35 cellular contexts compared by ENCODE assay signal in the genomic region with DNA sequence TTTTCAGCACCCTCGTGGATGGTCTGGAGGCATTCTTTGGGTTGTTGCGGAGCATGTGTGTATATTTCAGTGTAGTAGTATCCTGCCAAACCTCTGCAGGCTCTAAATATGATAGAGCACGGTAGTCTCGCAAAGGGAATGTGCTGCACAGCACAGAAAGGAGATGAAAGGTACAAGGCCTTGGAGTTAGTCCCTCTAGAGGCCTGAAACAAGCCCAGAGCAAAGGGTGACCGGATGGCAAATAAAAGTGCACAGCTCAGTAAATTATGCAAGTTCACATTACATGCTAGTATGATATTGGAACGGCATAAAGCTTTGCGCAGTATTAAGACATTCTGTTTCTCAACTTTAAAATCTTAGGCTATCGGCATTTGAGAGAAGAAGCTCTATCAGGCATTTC.
"Had no signal": no experiment of that assay in that cellular context is flagged by ENCODE, and none has a peak within 500 bp of the region (broad histone marks: within the 10 kb centered on the region; RNA-seq: fewer than 3 reads in every experiment).

No MANE protein-coding gene starts in this region.

- H3K27me3 ChIP-seq: adrenal gland, breast epithelium, cardiac muscle cell, colonic mucosa, esophagus squamous epithelium, gastroesophageal sphincter had no signal

- DNase-seq: activated CD4-positive, alpha-beta memory T cell treated with anti-CD3 and anti-CD28 coated beads for 36 hours; activated CD4-positive, alpha-beta T cell treated with anti-CD3 and anti-CD28 coated beads for 36 hours; activated CD4-positive, alpha-beta T cell treated with anti-CD3 and anti-CD28 coated beads, Interleukin-2, amount 10 ng/mL, durations not matched to agents 24 days and 14 days; activated CD4-positive, CD25-positive, alpha-beta regulatory T cell; activated CD4-positive, CD25-positive, alpha-beta regulatory T cell treated with anti-CD3 and anti-CD28 coated beads, Interleukin-2, amount 50 U/mL, for 72 hours; activated CD8-positive, alpha-beta memory T cell treated with anti-CD3 and anti-CD28 coated beads, Interleukin-2, amount 10 ng/mL, durations not matched to agents 7 days and 5 days; activated CD8-positive, alpha-beta memory T cell treated with anti-CD3 and anti-CD28 coated beads, Interleukin-2, amount 50 U/mL, for 4 hours; activated CD8-positive, alpha-beta T cell treated with anti-CD3 and anti-CD28 coated beads, Interleukin-2, amount 10 ng/mL, durations not matched to agents 7 days and 5 days; activated effector memory CD4-positive, alpha-beta T cell treated with anti-CD3 and anti-CD28 coated beads, Interleukin-2, amount 50 U/mL, for 16 hours; activated naive CD4-positive, alpha-beta T cell treated with anti-CD3 and anti-CD28 coated beads for 36 hours; activated naive CD8-positive, alpha-beta T cell treated with anti-CD3 and anti-CD28 coated beads for 36 hours; activated naive CD8-positive, alpha-beta T cell treated with anti-CD3 and anti-CD28 coated beads, Interleukin-2, amount 50 U/mL, for 24 hours; activated T-cell treated with anti-CD3 and anti-CD28 coated beads, Interleukin-2, amount 50 U/mL, for 1 hour; activated T-cell treated with anti-CD3 and anti-CD28 coated beads, Interleukin-2, amount 50 U/mL, for 48 hours; adrenal gland; amygdala; aorta; central memory CD4-positive, alpha-beta T cell; cerebellar nuclear complex; colonic mucosa; effector CD8-positive, alpha-beta T cell; esophagus squamous epithelium; foreskin melanocyte; T-cell; T1000 had no signal

- H3K4me1 Mint-ChIP-seq: activated CD4-positive, alpha-beta T cell treated with anti-CD3 and anti-CD28 coated beads for 36 hours; activated CD4-positive, alpha-beta T cell treated with anti-CD3 and anti-CD28 coated beads, Interleukin-2, amount 10 ng/mL, durations not matched to agents 24 days and 14 days; activated CD8-positive, alpha-beta memory T cell treated with anti-CD3 and anti-CD28 coated beads, Interleukin-2, amount 10 ng/mL, durations not matched to agents 7 days and 5 days; activated naive CD4-positive, alpha-beta T cell treated with anti-CD3 and anti-CD28 coated beads, Interleukin-2, amount 50 U/mL, for 24 hours; activated naive CD8-positive, alpha-beta T cell treated with anti-CD3 and anti-CD28 coated beads for 36 hours; activated naive CD8-positive, alpha-beta T cell treated with anti-CD3 and anti-CD28 coated beads, Interleukin-2, amount 50 U/mL, for 24 hours; T-cell had no signal

- H3K36me3 ChIP-seq: adrenal gland, breast epithelium, cardiac muscle cell, colonic mucosa, esophagus squamous epithelium, gastroesophageal sphincter had no signal

- H3K27me3 Mint-ChIP-seq: activated CD4-positive, alpha-beta T cell treated with anti-CD3 and anti-CD28 coated beads for 36 hours; activated CD4-positive, alpha-beta T cell treated with anti-CD3 and anti-CD28 coated beads, Interleukin-2, amount 10 ng/mL, durations not matched to agents 24 days and 14 days; activated CD8-positive, alpha-beta memory T cell treated with anti-CD3 and anti-CD28 coated beads, Interleukin-2, amount 10 ng/mL, durations not matched to agents 7 days and 5 days; activated naive CD4-positive, alpha-beta T cell treated with anti-CD3 and anti-CD28 coated beads, Interleukin-2, amount 50 U/mL, for 24 hours; activated naive CD8-positive, alpha-beta T cell treated with anti-CD3 and anti-CD28 coated beads for 36 hours; activated naive CD8-positive, alpha-beta T cell treated with anti-CD3 and anti-CD28 coated beads, Interleukin-2, amount 50 U/mL, for 24 hours; T-cell had no signal

- H3K36me3 Mint-ChIP-seq: activated CD8-positive, alpha-beta memory T cell treated with anti-CD3 and anti-CD28 coated beads, Interleukin-2, amount 10 ng/mL, durations not matched to agents 7 days and 5 days; activated naive CD8-positive, alpha-beta T cell treated with anti-CD3 and anti-CD28 coated beads for 36 hours had no signal

- H3K27ac Mint-ChIP-seq: activated CD4-positive, alpha-beta memory T cell treated with anti-CD3 and anti-CD28 coated beads for 36 hours; activated CD4-positive, alpha-beta T cell treated with anti-CD3 and anti-CD28 coated beads for 36 hours; activated CD4-positive, alpha-beta T cell treated with anti-CD3 and anti-CD28 coated beads, Interleukin-2, amount 10 ng/mL, durations not matched to agents 24 days and 14 days; activated CD8-positive, alpha-beta memory T cell treated with anti-CD3 and anti-CD28 coated beads, Interleukin-2, amount 10 ng/mL, durations not matched to agents 7 days and 5 days; activated CD8-positive, alpha-beta T cell treated with anti-CD3 and anti-CD28 coated beads, Interleukin-2, amount 10 ng/mL, durations not matched to agents 7 days and 5 days; activated naive CD4-positive, alpha-beta T cell treated with anti-CD3 and anti-CD28 coated beads for 36 hours; activated naive CD4-positive, alpha-beta T cell treated with anti-CD3 and anti-CD28 coated beads, Interleukin-2, amount 50 U/mL, for 24 hours; activated naive CD8-positive, alpha-beta T cell treated with anti-CD3 and anti-CD28 coated beads for 36 hours; activated naive CD8-positive, alpha-beta T cell treated with anti-CD3 and anti-CD28 coated beads, Interleukin-2, amount 50 U/mL, for 24 hours; activated T-helper 1 cell treated with anti-CD3 and anti-CD28 coated beads, Interleukin-12 subunit alpha, Interleukin-12 subunit beta, Interleukin-2, Interleukin-4 antibody, amounts not matched to agents 30 ng/mL and 10 ng/mL and 1 ng/mL, durations not matched to agents 14 hours and 24 hours and 36 hours; activated T-helper 2 cell treated with anti-CD3 and anti-CD28 coated beads, Interferon-gamma antibody, Interleukin-2, Interleukin-4, amounts not matched to agents 10 μg/mL and 5 μg/mL and 100 μg/mL, durations not matched to agents 14 hours and 24 hours and 36 hours; brain; T-cell; T-helper 1 cell treated with Interleukin-12 subunit alpha and Interleukin-12 subunit beta and Interleukin-4 antibody, amounts not matched to agents 30 μg/mL and 1 μg/mL, for 36 hours; T-helper 2 cell treated with Interferon-gamma antibody and Interleukin-4, amounts not matched to agents 5 μg/mL and 100 μg/mL, for 36 hours had no signal

- H3K9me3 Mint-ChIP-seq: activated naive CD8-positive, alpha-beta T cell treated with anti-CD3 and anti-CD28 coated beads for 36 hours; activated T-helper 1 cell treated with anti-CD3 and anti-CD28 coated beads, Interleukin-12 subunit alpha, Interleukin-12 subunit beta, Interleukin-2, Interleukin-4 antibody, amounts not matched to agents 30 ng/mL and 10 ng/mL and 1 ng/mL, durations not matched to agents 14 hours and 24 hours and 36 hours; activated T-helper 2 cell treated with anti-CD3 and anti-CD28 coated beads, Interferon-gamma antibody, Interleukin-2, Interleukin-4, amounts not matched to agents 10 μg/mL and 5 μg/mL and 100 μg/mL, durations not matched to agents 14 hours and 24 hours and 36 hours; T-helper 2 cell treated with Interferon-gamma antibody and Interleukin-4, amounts not matched to agents 5 μg/mL and 100 μg/mL, for 36 hours had no signal

- H3K4me1 ChIP-seq: adrenal gland, breast epithelium, colonic mucosa, esophagus squamous epithelium, gastroesophageal sphincter had no signal

- H3K4me3 Mint-ChIP-seq: activated CD4-positive, alpha-beta memory T cell treated with anti-CD3 and anti-CD28 coated beads for 36 hours; activated CD4-positive, alpha-beta T cell treated with anti-CD3 and anti-CD28 coated beads for 36 hours; activated CD4-positive, alpha-beta T cell treated with anti-CD3 and anti-CD28 coated beads, Interleukin-2, amount 10 ng/mL, durations not matched to agents 24 days and 14 days; activated CD8-positive, alpha-beta memory T cell treated with anti-CD3 and anti-CD28 coated beads, Interleukin-2, amount 10 ng/mL, durations not matched to agents 7 days and 5 days; activated CD8-positive, alpha-beta T cell treated with anti-CD3 and anti-CD28 coated beads, Interleukin-2, amount 10 ng/mL, durations not matched to agents 7 days and 5 days; activated naive CD4-positive, alpha-beta T cell treated with anti-CD3 and anti-CD28 coated beads for 36 hours; activated naive CD4-positive, alpha-beta T cell treated with anti-CD3 and anti-CD28 coated beads, Interleukin-2, amount 50 U/mL, for 24 hours; activated naive CD8-positive, alpha-beta T cell treated with anti-CD3 and anti-CD28 coated beads for 36 hours; activated naive CD8-positive, alpha-beta T cell treated with anti-CD3 and anti-CD28 coated beads, Interleukin-2, amount 50 U/mL, for 24 hours; activated T-helper 1 cell treated with anti-CD3 and anti-CD28 coated beads, Interleukin-12 subunit alpha, Interleukin-12 subunit beta, Interleukin-2, Interleukin-4 antibody, amounts not matched to agents 30 ng/mL and 10 ng/mL and 1 ng/mL, durations not matched to agents 14 hours and 24 hours and 36 hours; brain; T-cell; T-helper 1 cell treated with Interleukin-12 subunit alpha and Interleukin-12 subunit beta and Interleukin-4 antibody, amounts not matched to agents 30 μg/mL and 1 μg/mL, for 36 hours; T-helper 2 cell treated with Interferon-gamma antibody and Interleukin-4, amounts not matched to agents 5 μg/mL and 100 μg/mL, for 36 hours had no signal

- ATAC-seq: activated CD4-positive, alpha-beta T cell treated with anti-CD3 and anti-CD28 coated beads for 36 hours; activated CD8-positive, alpha-beta memory T cell treated with anti-CD3 and anti-CD28 coated beads, Interleukin-2, amount 10 ng/mL, durations not matched to agents 7 days and 5 days; activated CD8-positive, alpha-beta T cell treated with anti-CD3 and anti-CD28 coated beads, Interleukin-2, amount 10 ng/mL, durations not matched to agents 7 days and 5 days; activated naive CD8-positive, alpha-beta T cell treated with anti-CD3 and anti-CD28 coated beads, Interleukin-2, amount 50 U/mL, for 24 hours; gastroesophageal sphincter; T-cell had no signal

- H3K4me3 ChIP-seq: adrenal gland, breast epithelium, cardiac muscle cell, colonic mucosa, esophagus squamous epithelium, gastroesophageal sphincter had no signal

- H3K9me3 ChIP-seq: adrenal gland, breast epithelium, colonic mucosa, esophagus squamous epithelium had no signal

- H3K27ac ChIP-seq: adrenal gland, breast epithelium, cardiac muscle cell, colonic mucosa, epithelial cell of prostate, esophagus squamous epithelium, gastroesophageal sphincter had no signal
